Comparison of ENCODE assay signal across 8 cellular contexts in the genomic region with DNA sequence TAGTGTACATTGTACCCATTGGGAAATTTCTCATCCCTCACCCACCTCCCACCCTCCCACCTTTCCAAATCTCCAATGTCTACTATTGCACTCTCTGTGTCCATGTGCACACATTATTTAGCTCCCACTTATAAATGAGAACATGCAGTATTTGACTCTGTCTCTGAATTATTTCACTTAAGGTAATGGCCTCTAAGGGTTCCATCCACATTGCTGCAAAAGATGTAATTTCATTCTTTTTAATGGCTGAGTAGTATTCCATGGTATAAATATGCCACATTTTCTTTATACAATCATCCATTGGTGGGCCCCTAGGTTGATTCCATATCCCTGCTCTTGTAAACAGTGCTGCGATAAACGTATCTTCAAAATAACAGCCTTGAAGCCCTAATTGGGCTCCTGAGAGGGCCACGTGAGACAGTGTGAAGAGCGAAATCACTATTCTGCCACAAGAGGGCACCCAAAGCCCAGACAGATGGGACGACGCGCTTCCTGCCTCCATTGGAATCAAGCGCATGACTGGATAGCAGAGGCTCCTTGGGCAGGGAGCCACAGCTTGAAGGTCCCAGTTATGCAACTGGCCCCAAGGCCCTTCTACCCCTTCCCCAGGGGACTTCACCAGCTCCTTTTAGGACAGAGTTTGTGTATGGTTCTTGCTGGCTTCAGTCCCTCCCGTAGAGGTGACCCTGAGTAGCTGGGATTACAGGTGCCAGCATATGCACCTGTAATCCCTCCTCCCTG. TPM values are rescaled to one million over a fixed set of nuclear protein-coding genes. Genes with fewer than 3 reads are reported as not detected.
DNase-seq lines count a peak whose midpoint lies in the region; ATAC-seq, FAIRE-seq and TF ChIP-seq lines count a peak whose summit lies in the region.

No MANE protein-coding gene starts in this region.

- peak; percentile 97 to 99 for TF ChIP-seq RAD21 in H1 (IDR thresholded peaks at IDR 0.05 in 1 of 2, conservative IDR thresholded peaks at IDR 0.05 in 1 of 2; ENCODE audit: low read depth in 2 of 2, low read length in 2 of 2)

- H2BK12ac ChIP-seq in H1 (ENCODE audit: low read depth, low read length), result no peak overlapping the region

- H3K27me3 ChIP-seq in NT2/D1 (ENCODE audit: insufficient read depth, insufficient read length) (peaks cover 8% of the 10 kb centered on the region), H1 (replicated peaks in 1 of 4; ENCODE audit: control insufficient read depth in 3 of 4, extremely low read depth in 1 of 4, insufficient read depth in 3 of 4, low read length in 3 of 4) (no peaks in the 10 kb centered on the region; a peak in 1 of 7 replicates)

- H4K91ac ChIP-seq in H1 (replicated peaks; ENCODE audit: insufficient read length, low read length), result no peak overlapping the region

- no peak overlapping the region for H3K56ac ChIP-seq in H1 (replicated peaks; ENCODE audit: insufficient read length, low read depth, low read length)

- H3K9ac ChIP-seq in NT2/D1 (ENCODE audit: insufficient read length, low read depth), result no peak overlapping the region
- no peak overlapping the region for H3K9ac ChIP-seq in H1 (replicated peaks in 1 of 4; ENCODE audit: extremely low read depth in 1 of 4, low read depth in 3 of 4, low read length in 3 of 4)

- H3K27me3 Mint-ChIP-seq in IgD-negative memory B cell (no peaks in the 10 kb centered on the region), memory B cell (peaks cover 4% of the 10 kb centered on the region)
- no peaks in the 10 kb centered on the region for H3K27me3 Mint-ChIP-seq in activated CD8-positive, alpha-beta T cell treated with anti-CD3 and anti-CD28 coated beads, Interleukin-2, amount 10 ng/mL, durations not matched to agents 7 days and 5 days (ENCODE audit: low read depth)

- H2AK5ac ChIP-seq in H1 (ENCODE audit: low read depth, low read length), result no peak overlapping the region

- H3K79me1 ChIP-seq in H1 (ENCODE audit: low read depth, low read length), result no peaks in the 10 kb centered on the region

- no peaks in the 10 kb centered on the region for H3K79me2 ChIP-seq in H1 (ENCODE audit: control insufficient read depth in 1 of 2, insufficient read depth in 2 of 2, low read length in 2 of 2)

- H3K4me1 Mint-ChIP-seq in IgD-negative memory B cell, result peaks cover 25 to 33% (median 30%) of the 10 kb centered on the region in 3 donors
- peaks cover 49% of the 10 kb centered on the region for H3K4me1 Mint-ChIP-seq in activated CD8-positive, alpha-beta T cell treated with anti-CD3 and anti-CD28 coated beads, Interleukin-2, amount 10 ng/mL, durations not matched to agents 7 days and 5 days (ENCODE audit: low read depth)
- H3K4me1 Mint-ChIP-seq in memory B cell, result peaks cover 29% of the 10 kb centered on the region

- H2BK120ac ChIP-seq in H1 (replicated peaks; ENCODE audit: low read depth, low read length), result no peak overlapping the region

- H3K9me3 Mint-ChIP-seq in IgD-negative memory B cell, result no peaks in the 10 kb centered on the region
- H3K9me3 Mint-ChIP-seq in activated CD8-positive, alpha-beta T cell treated with anti-CD3 and anti-CD28 coated beads, Interleukin-2, amount 10 ng/mL, durations not matched to agents 7 days and 5 days (ENCODE audit: insufficient read depth), result no peaks in the 10 kb centered on the region
- H3K9me3 Mint-ChIP-seq in memory B cell, result no peaks in the 10 kb centered on the region

- H2BK15ac ChIP-seq in H1 (ENCODE audit: low read length), result no peak overlapping the region

- peak; percentile 94 for FAIRE-seq in H1 (lab: Jason Lieb, UNC)

- TF ChIP-seq POLR2A in H1 (IDR thresholded peaks at IDR 0.05; ENCODE audit: control extremely low read depth in 1 of 2, low read depth in 2 of 2, low read length in 2 of 2), result no peak

- no peak overlapping the region for H3K4me2 ChIP-seq in H1 (ENCODE audit: insufficient read depth in 1 of 2, low read depth in 2 of 2, low read length in 2 of 2)

- no peak overlapping the region for H3K27ac ChIP-seq in H1 (ENCODE audit: low read depth, low read length)

- ATAC-seq in activated CD8-positive, alpha-beta T cell treated with anti-CD3 and anti-CD28 coated beads, Interleukin-2, amount 10 ng/mL, durations not matched to agents 7 days and 5 days, result peak; percentile 75
- peak; percentile 37 for ATAC-seq in memory B cell (ENCODE audit: low read depth)
- ATAC-seq in GM21367 (IDR thresholded peaks at IDR 0.05; ENCODE audit: unreplicated experiment), result no peak

- no peak overlapping the region for H3K14ac ChIP-seq in H1 (ENCODE audit: insufficient read length)

- H3K4me1 ChIP-seq in NT2/D1 (ENCODE audit: insufficient read depth, insufficient read length), result peaks cover 4% of the 10 kb centered on the region
- peaks cover 0 to 4% (median under 1%) of the 10 kb centered on the region in 4 experiments; a peak in 2 of 7 replicates for H3K4me1 ChIP-seq in H1 (replicated peaks in 1 of 4; ENCODE audit: control insufficient read depth in 3 of 4, insufficient read depth in 4 of 4, low read length in 3 of 4)

- H3K18ac ChIP-seq in H1 (ENCODE audit: extremely low read depth, low read length), result no peak overlapping the region

- H2BK20ac ChIP-seq in H1 (ENCODE audit: low read length), result no peak overlapping the region

- H3K4me3 Mint-ChIP-seq in IgD-negative memory B cell (peak overlapping the region; percentile 25 to 83 (median 62)), memory B cell (no peak overlapping the region)
- no peak overlapping the region for H3K4me3 Mint-ChIP-seq in activated CD8-positive, alpha-beta T cell treated with anti-CD3 and anti-CD28 coated beads, Interleukin-2, amount 10 ng/mL, durations not matched to agents 7 days and 5 days

- no peak overlapping the region for H3K4ac ChIP-seq in H1 (replicated peaks; ENCODE audit: insufficient read length, low read depth, low read length)

- H3K36me3 Mint-ChIP-seq in IgD-negative memory B cell (peaks cover 3% of the 10 kb centered on the region), memory B cell (no peaks in the 10 kb centered on the region)
- no peaks in the 10 kb centered on the region for H3K36me3 Mint-ChIP-seq in activated CD8-positive, alpha-beta T cell treated with anti-CD3 and anti-CD28 coated beads, Interleukin-2, amount 10 ng/mL, durations not matched to agents 7 days and 5 days (ENCODE audit: low read depth)

- H3K27ac Mint-ChIP-seq in IgD-negative memory B cell (peak overlapping the region; percentile 88 to 99 (median 93)), memory B cell (peak overlapping the region; percentile 93)
- peak overlapping the region; percentile 83 for H3K27ac Mint-ChIP-seq in activated CD8-positive, alpha-beta T cell treated with anti-CD3 and anti-CD28 coated beads, Interleukin-2, amount 10 ng/mL, durations not matched to agents 7 days and 5 days

- POLR2A ChIA-PET in activated CD8-positive, alpha-beta T cell treated with anti-CD3 and anti-CD28 coated beads, Interleukin-2, amount 10 ng/mL, durations not matched to agents 7 days and 5 days (lab: Charles Lee), result interaction anchor here (0.7 to 6.1 kb wide), 12 partner anchors 24 to 115 kb away, joined by 3 to 49 read pairs (median 10); a partner anchor contains a TSS
- POLR2A ChIA-PET in H1 (lab: Charles Lee; ENCODE audit: partially characterized antibody), result interaction anchor here (0.7 to 4.9 kb wide), 10 partner anchors 24 to 113 kb away, joined by 3 to 38 read pairs (median 5); a partner anchor contains a TSS

- peak overlapping the region; percentile 77; the same call in 1 of the 2 replicates for H2AFZ ChIP-seq in H1 (ENCODE audit: low read length)

- TF ChIP-seq EP300 in H1 (IDR thresholded peaks at IDR 0.05; ENCODE audit: borderline replicate concordance in 1 of 2, low read depth in 2 of 2, low read length in 2 of 2), result no peak

- no peaks in the 10 kb centered on the region for H4K20me1 ChIP-seq in H1 (replicated peaks in 1 of 2; ENCODE audit: control insufficient read depth in 1 of 2, insufficient read depth in 2 of 2, low read length in 2 of 2)

- H3K36me3 ChIP-seq in NT2/D1 (ENCODE audit: insufficient read depth, insufficient read length, low read length), result no peaks in the 10 kb centered on the region
- no peaks in the 10 kb centered on the region for H3K36me3 ChIP-seq in H1 (ENCODE audit: control insufficient read depth in 2 of 4, insufficient read depth in 4 of 4, low read length in 3 of 4)

- DNase-seq in NT2/D1 (ENCODE audit: low read depth, low spot score), result peak; percentile 98
- DNase-seq in activated CD8-positive, alpha-beta T cell treated with anti-CD3 and anti-CD28 coated beads, Interleukin-2, amount 10 ng/mL, durations not matched to agents 7 days and 5 days, result peak; percentile 88
- DNase-seq in H1 (ENCODE audit: low read depth in 1 of 2, low spot score in 2 of 2), result peak; percentile 70 to 77
- peak; percentile 64 to 74 for DNase-seq in memory B cell (ENCODE audit: low spot score in 2 of 2)
- DNase-seq in stimulated activated CD8-positive, alpha-beta memory T cell treated with anti-CD3 and anti-CD28 coated beads, Interleukin-4, amount 100 ng/mL, for 4 hours (ENCODE audit: low read depth in 2 of 2, low spot score in 1 of 2), result peak; percentile 35 to 48

- CTCF ChIA-PET in activated CD8-positive, alpha-beta T cell treated with anti-CD3 and anti-CD28 coated beads, Interleukin-2, amount 10 ng/mL, durations not matched to agents 7 days and 5 days (lab: Charles Lee), result interaction anchor here (0.6 to 7.8 kb wide), 30 partner anchors 9 to 410 kb away, joined by 3 to 288 read pairs (median 5); a partner anchor contains a TSS
- CTCF ChIA-PET in H1 (lab: Charles Lee; ENCODE audit: partially characterized antibody), result interaction anchor here (0.6 to 7.4 kb wide), 33 partner anchors 10 to 221 kb away, joined by 3 to 202 read pairs (median 5); a partner anchor contains a TSS

- H3K4me3 ChIP-seq in GM12875 (ENCODE audit: low read depth, low read length), result no peak overlapping the region
- no peak overlapping the region for H3K4me3 ChIP-seq in NT2/D1 (ENCODE audit: insufficient read length, low read depth)
- H3K4me3 ChIP-seq in H1 (ENCODE audit: extremely low read depth in 1 of 4, insufficient read depth in 2 of 4, low read depth in 3 of 4, low read length in 4 of 4), result no peak overlapping the region

- TF ChIP-seq CTCF in GM12875 (IDR thresholded peaks at IDR 0.05; ENCODE audit: borderline replicate concordance, insufficient read depth, low read depth, low read length), result peak; percentile 78
- peak; percentile 84 to 96 (median 95) for TF ChIP-seq CTCF in H1 (IDR thresholded peaks at IDR 0.05; ENCODE audit: control extremely low read depth in 1 of 3, insufficient read depth in 1 of 3, low read depth in 1 of 3, low read length in 3 of 3)

- 26% methylated on average over 9 of the region's 9 CpGs; no CpG with 5 or more reads in 1 of the 2 experiments for WGBS in H1 (ENCODE audit: extremely low coverage in 1 of 2, insufficient coverage in 1 of 2, insufficient read length in 1 of 2, insufficient replicate concordance in 2 of 2, low coverage in 1 of 2, low lambda C conversion rate in 2 of 2, missing lambda C conversion rate in 1 of 2), 2 experiments

- no peaks in the 10 kb centered on the region for H3K9me3 ChIP-seq in NT2/D1 (ENCODE audit: insufficient read depth, low read length)
- no peaks in the 10 kb centered on the region for H3K9me3 ChIP-seq in H1 (ENCODE audit: insufficient read depth in 2 of 2, low read depth in 1 of 2, low read length in 1 of 2)

- no peaks in the 10 kb centered on the region for H3K23me2 ChIP-seq in H1 (ENCODE audit: low read depth, low read length)

- no peak overlapping the region for H3K23ac ChIP-seq in H1 (ENCODE audit: insufficient read length)

- no peak overlapping the region for H4K8ac ChIP-seq in H1 (ENCODE audit: extremely low read depth, insufficient read depth, low read length)

- no peak overlapping the region for H2BK5ac ChIP-seq in H1 (ENCODE audit: low read depth, low read length)

- H4K5ac ChIP-seq in H1 (ENCODE audit: insufficient read length, low read depth, low read length), result no peak overlapping the region

RNA-seq across cellular contexts. Expression of a gene that starts 21.3 kb away (rescaled TPM):
- polyA plus RNA-seq in IgD-negative memory B cell (264 TPM), H1 (2011; rRNA removed) (0.39 TPM in 2 replicates)
- total RNA-seq in activated CD8-positive, alpha-beta T cell treated with anti-CD3 and anti-CD28 coated beads, Interleukin-2, amount 10 ng/mL, durations not matched to agents 7 days and 5 days, result 100 to 1,000 TPM; 112 to 131 TPM
- 0.28 TPM in 1 of 2 replicates, not detected in the other for total RNA-seq in H1 (2021; fragmentation: NEBNext Ultra II Directional; extraction: Animal tissue kit (Norgen Biotek cat#: 25700))
- 0.30 TPM for polyA plus RNA-seq in H1 (2011; cell fraction: cytosol; rRNA removed)
- polyA plus RNA-seq in H1 (2011; cell fraction: nucleus; rRNA removed), result 0.19 TPM
- 0.31 to 0.60 TPM (median 0.42 TPM) in 4 replicates for polyA plus RNA-seq in H1 (2012, experiment 1 of 2)
- 0.31 TPM for polyA plus RNA-seq in H1 (2012, experiment 2 of 2)
- polyA plus RNA-seq in H1 (2013, experiment 1 of 2), result 0.18 TPM
- polyA plus RNA-seq in H1 (2013, experiment 2 of 2), result 0.13 TPM
- polyA minus RNA-seq in H1 (2011; rRNA and poly(A)+ RNA removed), result 0.22 and 0.60 TPM in 2 replicates
- polyA minus RNA-seq in H1 (2011; cell fraction: cytosol; rRNA and poly(A)+ RNA removed), result not detected
- polyA minus RNA-seq in H1 (2011; cell fraction: nucleus; rRNA and poly(A)+ RNA removed), result not detected

RNA-seq across cellular contexts. Expression of a gene that starts 28.4 kb away (rescaled TPM):
- 125 TPM for polyA plus RNA-seq in IgD-negative memory B cell
- 10 to 100 TPM; 31.2 to 32.5 TPM for total RNA-seq in activated CD8-positive, alpha-beta T cell treated with anti-CD3 and anti-CD28 coated beads, Interleukin-2, amount 10 ng/mL, durations not matched to agents 7 days and 5 days
- total RNA-seq in H1 (2021; fragmentation: NEBNext Ultra II Directional; extraction: Animal tissue kit (Norgen Biotek cat#: 25700)), result 0.61 and 0.67 TPM in 2 replicates
- 1.5 and 1.6 TPM in 2 replicates for polyA plus RNA-seq in H1 (2011; rRNA removed)
- polyA plus RNA-seq in H1 (2011; cell fraction: cytosol; rRNA removed), result 0.72 TPM
- polyA plus RNA-seq in H1 (2011; cell fraction: nucleus; rRNA removed), result 1.7 TPM
- 1.3 to 2.0 TPM (median 1.6 TPM) in 4 replicates for polyA plus RNA-seq in H1 (2012, experiment 1 of 2)
- polyA plus RNA-seq in H1 (2012, experiment 2 of 2), result 0.37 TPM
- polyA plus RNA-seq in H1 (2013, experiment 1 of 2), result 0.41 TPM
- 0.70 TPM for polyA plus RNA-seq in H1 (2013, experiment 2 of 2)
- 1.00 and 1.5 TPM in 2 replicates for polyA minus RNA-seq in H1 (2011; rRNA and poly(A)+ RNA removed)
- not detected for polyA minus RNA-seq in H1 (2011; cell fraction: cytosol; rRNA and poly(A)+ RNA removed)
- polyA minus RNA-seq in H1 (2011; cell fraction: nucleus; rRNA and poly(A)+ RNA removed), result 1.6 TPM

RNA-seq across cellular contexts. Expression of a gene that starts 39.5 kb away (rescaled TPM):
- polyA plus RNA-seq in IgD-negative memory B cell, result not detected
- total RNA-seq in activated CD8-positive, alpha-beta T cell treated with anti-CD3 and anti-CD28 coated beads, Interleukin-2, amount 10 ng/mL, durations not matched to agents 7 days and 5 days, result under 1 TPM in 1 of 2 experiments, not detected in 1; 0.34 TPM
- 6.3 and 6.7 TPM in 2 replicates for total RNA-seq in H1 (2021; fragmentation: NEBNext Ultra II Directional; extraction: Animal tissue kit (Norgen Biotek cat#: 25700))
- polyA plus RNA-seq in H1 (2011; rRNA removed), result 5.1 and 9.2 TPM in 2 replicates
- polyA plus RNA-seq in H1 (2011; cell fraction: cytosol; rRNA removed), result 4.2 TPM
- polyA plus RNA-seq in H1 (2011; cell fraction: nucleus; rRNA removed), result 7.9 TPM
- polyA plus RNA-seq in H1 (2012, experiment 1 of 2), result 27.4 to 39.4 TPM (median 31.7 TPM) in 4 replicates
- 11.0 TPM for polyA plus RNA-seq in H1 (2012, experiment 2 of 2)
- polyA plus RNA-seq in H1 (2013, experiment 1 of 2), result 11.7 TPM
- 13.4 TPM for polyA plus RNA-seq in H1 (2013, experiment 2 of 2)
- 2.2 and 3.2 TPM in 2 replicates for polyA minus RNA-seq in H1 (2011; rRNA and poly(A)+ RNA removed)
- 3.6 TPM for polyA minus RNA-seq in H1 (2011; cell fraction: cytosol; rRNA and poly(A)+ RNA removed)
- polyA minus RNA-seq in H1 (2011; cell fraction: nucleus; rRNA and poly(A)+ RNA removed), result 7.4 TPM

RNA-seq across cellular contexts. Expression of a gene that starts 47.0 kb away (rescaled TPM):
- polyA plus RNA-seq in IgD-negative memory B cell (8.1 TPM), H1 (2011; rRNA removed) (23.1 and 28.2 TPM in 2 replicates)
- total RNA-seq in activated CD8-positive, alpha-beta T cell treated with anti-CD3 and anti-CD28 coated beads, Interleukin-2, amount 10 ng/mL, durations not matched to agents 7 days and 5 days, result 10 to 100 TPM; 46.6 to 48.9 TPM
- 9.3 and 10.8 TPM in 2 replicates for total RNA-seq in H1 (2021; fragmentation: NEBNext Ultra II Directional; extraction: Animal tissue kit (Norgen Biotek cat#: 25700))
- 32.5 TPM for polyA plus RNA-seq in H1 (2011; cell fraction: cytosol; rRNA removed)
- 132 TPM for polyA plus RNA-seq in H1 (2011; cell fraction: nucleus; rRNA removed)
- polyA plus RNA-seq in H1 (2012, experiment 1 of 2), result 14.8 to 22.9 TPM (median 21.4 TPM) in 4 replicates
- 7.8 TPM for polyA plus RNA-seq in H1 (2012, experiment 2 of 2)
- 13.7 TPM for polyA plus RNA-seq in H1 (2013, experiment 1 of 2)
- polyA plus RNA-seq in H1 (2013, experiment 2 of 2), result 13.4 TPM
- 12.5 and 12.6 TPM in 2 replicates for polyA minus RNA-seq in H1 (2011; rRNA and poly(A)+ RNA removed)
- polyA minus RNA-seq in H1 (2011; cell fraction: cytosol; rRNA and poly(A)+ RNA removed), result 15.7 TPM
- 17.7 TPM for polyA minus RNA-seq in H1 (2011; cell fraction: nucleus; rRNA and poly(A)+ RNA removed)

RNA-seq across cellular contexts. Expression of a gene that starts 48.1 kb away (rescaled TPM):
- polyA plus RNA-seq in IgD-negative memory B cell, result not detected
- 1 to 10 TPM in 1 of 2 experiments, under 1 TPM in 1; 0.47 to 1.5 TPM for total RNA-seq in activated CD8-positive, alpha-beta T cell treated with anti-CD3 and anti-CD28 coated beads, Interleukin-2, amount 10 ng/mL, durations not matched to agents 7 days and 5 days
- 85.5 and 89.0 TPM in 2 replicates for total RNA-seq in H1 (2021; fragmentation: NEBNext Ultra II Directional; extraction: Animal tissue kit (Norgen Biotek cat#: 25700))
- 156 and 192 TPM in 2 replicates for polyA plus RNA-seq in H1 (2011; rRNA removed)
- 97.5 TPM for polyA plus RNA-seq in H1 (2011; cell fraction: cytosol; rRNA removed)
- polyA plus RNA-seq in H1 (2011; cell fraction: nucleus; rRNA removed), result 220 TPM
- 83.5 to 112 TPM (median 108 TPM) in 4 replicates for polyA plus RNA-seq in H1 (2012, experiment 1 of 2)
- polyA plus RNA-seq in H1 (2012, experiment 2 of 2), result 95.0 TPM
- polyA plus RNA-seq in H1 (2013, experiment 1 of 2), result 112 TPM
- 115 TPM for polyA plus RNA-seq in H1 (2013, experiment 2 of 2)
- polyA minus RNA-seq in H1 (2011; rRNA and poly(A)+ RNA removed), result 117 and 161 TPM in 2 replicates
- polyA minus RNA-seq in H1 (2011; cell fraction: cytosol; rRNA and poly(A)+ RNA removed), result 49.3 TPM
- polyA minus RNA-seq in H1 (2011; cell fraction: nucleus; rRNA and poly(A)+ RNA removed), result 76.1 TPM

Comparison
In these comparisons a context has a peak if more than half of its experiments do, and no peak if none do; other contexts are left out.
1. H3K4me3 Mint-ChIP-seq: peak in IgD-negative memory B cell (4 of 4); none in activated CD8-positive, alpha-beta T cell treated with anti-CD3 and anti-CD28 coated beads, Interleukin-2, amount 10 ng/mL, durations not matched to agents 7 days and 5 days (single experiment) and memory B cell (single experiment).
2. DNase-seq: peak in every context shown above with its lines; median percentile 98 in NT2/D1; 88 in activated CD8-positive, alpha-beta T cell treated with anti-CD3 and anti-CD28 coated beads, Interleukin-2, amount 10 ng/mL, durations not matched to agents 7 days and 5 days; 74 in H1; 69 in memory B cell; 42 in stimulated activated CD8-positive, alpha-beta memory T cell treated with anti-CD3 and anti-CD28 coated beads, Interleukin-4, amount 100 ng/mL, for 4 hours.
3. RNA of a gene that starts 21.3 kb away (total RNA-seq): 112 to 131 TPM in activated CD8-positive, alpha-beta T cell treated with anti-CD3 and anti-CD28 coated beads, Interleukin-2, amount 10 ng/mL, durations not matched to agents 7 days and 5 days; 0.28 TPM in H1; every median in the first group is over 10 times any median in the second.
4. RNA of a gene that starts 28.4 kb away (total RNA-seq): 31.2 to 32.5 TPM in activated CD8-positive, alpha-beta T cell treated with anti-CD3 and anti-CD28 coated beads, Interleukin-2, amount 10 ng/mL, durations not matched to agents 7 days and 5 days; 0.61 to 0.67 TPM in H1; every median in the first group is over 10 times any median in the second.
5. Peak in every context shown above with its lines, with median percentiles within 50 percentile points of each other: H3K27ac Mint-ChIP-seq.